8 cellular contexts compared by ENCODE assay signal in genomic region chr17:75289122-75289831, GRCh38. TPM values are rescaled to one million over a fixed set of nuclear protein-coding genes. Genes with fewer than 3 reads are reported as not detected.
DNase-seq lines count a peak whose midpoint lies in the region; ATAC-seq, FAIRE-seq and TF ChIP-seq lines count a peak whose summit lies in the region.

Gene SLC25A19 (minus strand): TSS chr17:75289433. CDS start chr17:75286764, 2,669 bp downstream.

- 0% methylated on average over 2 to 65 of the region's 65 CpGs for WGBS in adrenal gland, 4 donors
- 0 to 2% (median 0%) methylated on average over 30 to 65 of the region's 65 CpGs for WGBS in heart left ventricle, 4 donors
- 0% methylated on average over 4 to 30 of the region's 65 CpGs for WGBS in upper lobe of left lung, 2 donors

- H3K9me3 ChIP-seq in adrenal gland (replicated peaks in 1 of 3) (no peaks in the 10 kb centered on the region), heart left ventricle (no peaks in the 10 kb centered on the region), upper lobe of left lung (no peaks in the 10 kb centered on the region)

- H3K4me1 ChIP-seq in adrenal gland (replicated peaks in 1 of 2) (peaks cover 9 to 30% of the 10 kb centered on the region in 2 donors), heart left ventricle (peaks cover 0 to 43% (median 4%) of the 10 kb centered on the region in 12 donors), upper lobe of left lung (peaks cover 8 to 11% (median 10%) of the 10 kb centered on the region in 4 donors)

- peak in 1 of 6 experiments; percentile 5 for TF ChIP-seq CTCF in adrenal gland (IDR thresholded peaks at IDR 0.05)
- TF ChIP-seq CTCF in heart left ventricle (IDR thresholded peaks at IDR 0.05) = peak in 5 of 12 donors; percentile 13 to 42 (median 30)
- peak in 5 of 6 experiments; percentile 21 to 48 (median 41) for TF ChIP-seq CTCF in upper lobe of left lung (IDR thresholded peaks at IDR 0.05)

- intact Hi-C loops in adrenal gland (cut with DNase I) (no loop called here), heart left ventricle (cut with DNase I) (loop anchor here in 3 of 10 donors (1.0 to 10.0 kb wide), 3 partner anchors 115 to 226 kb away; partner anchors contain the start of genes CASKIN2 (in 1 of the 3), GRB2 (in 1 of the 3) and TSEN54 (in 1 of the 3)), posterior cingulate gyrus (cut with DNase I) (loop anchor here (2.0 kb wide), 1 partner anchor 18 kb away; the partner anchor contains the start of gene MIF4GD)

- peak; percentile 96 for DNase-seq in GM12892 (ENCODE audit: insufficient read length)
- peak; percentile 98 for DNase-seq in NCI-H146 (lab: John Stamatoyannopoulos, UW)
- DNase-seq in T-helper 1 cell = peak; percentile 94 to 99 (median 97)
- peak; percentile 97 to 99 (median 99) for DNase-seq in adrenal gland
- DNase-seq in heart left ventricle = peak; percentile 98 to 99 (median 99)
- peak; percentile 98 to 100 (median 98) for DNase-seq in posterior cingulate gyrus
- peak; percentile 98 to 99 for DNase-seq in upper lobe of left lung

- H3K27me3 ChIP-seq in adrenal gland = no peaks in the 10 kb centered on the region
- no peaks in the 10 kb centered on the region for H3K27me3 ChIP-seq in heart left ventricle
- no peaks in the 10 kb centered on the region for H3K27me3 ChIP-seq in upper lobe of left lung

- TF ChIP-seq EP300 in upper lobe of left lung (IDR thresholded peaks at IDR 0.05) = no peak

- H3K4me3 ChIP-seq in adrenal gland = peak within 1 kb of the TSS; percentile 27 to 82 (median 38)
- H3K4me3 ChIP-seq in heart left ventricle = peak within 1 kb of the TSS; percentile 57 to 96 (median 78)
- peak within 1 kb of the TSS; percentile 79 to 96 (median 88) for H3K4me3 ChIP-seq in upper lobe of left lung

- ATAC-seq in HG02852 (IDR thresholded peaks at IDR 0.05; ENCODE audit: unreplicated experiment) (peak; percentile 86), heart left ventricle (peak; percentile 99 to 100 (median 99)), upper lobe of left lung (ENCODE audit: low FRiP score in 2 of 2) (peak; percentile 99 to 100)

- H3K27ac ChIP-seq in adrenal gland (peak within 1 kb of the TSS; percentile 86 to 99 (median 90)), heart left ventricle (peak within 1 kb of the TSS; percentile 72 to 95 (median 89)), upper lobe of left lung (peak within 1 kb of the TSS; percentile 88 to 97 (median 94))

- peak; percentile 95 for TF ChIP-seq POLR2A in GM12892 (IDR thresholded peaks at IDR 0.05; ENCODE audit: low read depth, low read length)
- TF ChIP-seq POLR2A in adrenal gland (IDR thresholded peaks at IDR 0.05) = peak; percentile 87 to 99
- TF ChIP-seq POLR2A in heart left ventricle (IDR thresholded peaks at IDR 0.05) = peak; percentile 75 to 99
- peak in 3 of 4 donors; percentile 38 to 98 (median 98) for TF ChIP-seq POLR2A in upper lobe of left lung (IDR thresholded peaks at IDR 0.05)

- peak; percentile 99 for FAIRE-seq in GM12892 (lab: Jason Lieb, UNC)

- H3K36me3 ChIP-seq in adrenal gland (replicated peaks in 1 of 2) (peaks cover 0 to 8% of the 10 kb centered on the region in 2 donors), heart left ventricle (peaks cover 0 to 20% (median 11%) of the 10 kb centered on the region in 9 donors), upper lobe of left lung (peaks cover 0 to 14% (median 6%) of the 10 kb centered on the region in 4 donors)

RNA-seq across cellular contexts. Expression of gene SLC25A19, which starts in this region (rescaled TPM):
- 56.3 TPM for polyA plus RNA-seq in GM12892 (2012; ENCODE audit: missing spikeins)
- 10 to 100 TPM; 15.8 to 63.9 (median 25.3) TPM for total RNA-seq in adrenal gland
- polyA plus RNA-seq in adrenal gland = 10 to 100 TPM; 23.6 to 38.4 (median 32.7) TPM
- total RNA-seq in heart left ventricle = 10 to 100 TPM in 6 of 9 donors, 1 to 10 TPM in 3; 7.0 to 27.9 (median 11.7) TPM
- 10 to 100 TPM; 15.9 to 23.3 TPM for polyA plus RNA-seq in heart left ventricle
- total RNA-seq in upper lobe of left lung = 10 to 100 TPM; 21.9 to 37.0 (median 23.9) TPM

Comparison
In these comparisons a context has a peak if more than half of its experiments do, and no peak if none do; other contexts are left out.
1. Peak in every context shown above with its lines: DNase-seq, ATAC-seq, H3K4me3 ChIP-seq and H3K27ac ChIP-seq.